ENCODE assay signal across 8 cellular contexts in genomic region chr17:42519546-42520444, GRCh38. TPM values are rescaled to one million over a fixed set of nuclear protein-coding genes. Genes with fewer than 3 reads are reported as not detected.
DNase-seq lines count a peak whose midpoint lies in the region; ATAC-seq and TF ChIP-seq lines count a peak whose summit lies in the region.

No MANE protein-coding gene starts in this region.

- DNase-seq in HCT116 (ENCODE audit: low read depth, low spot score) (peak; percentile 92), astrocyte of the cerebellum (ENCODE audit: low read depth) (peak; percentile 99), right atrium auricular region (ENCODE audit: low spot score) (peak; percentile 97), cortex of kidney (lab: John Stamatoyannopoulos, UW) (no peak), NOMO-1 treated with dmso at 0.1 percent for 144 hours (lab: John Stamatoyannopoulos, UW; ENCODE audit: unreplicated experiment) (no peak), NCI-H69 (lab: John Stamatoyannopoulos, UW) (no peak)
- no peak for DNase-seq in stimulated activated CD4-positive, alpha-beta T cell treated with anti-CD3 and anti-CD28 coated beads, Interleukin-1b, Interleukin-23, amount 100 ng/mL, for 48 hours

- H2AFZ ChIP-seq in HCT116 (ENCODE audit: low read depth, low read length, poor library complexity, severe bottlenecking) = no peak overlapping the region

- POLR2A ChIA-PET in HCT116 (lab: Charles Lee) = interaction anchor here (1.7 to 4.6 kb wide), 5 partner anchors 7 to 110 kb away, joined by 5 to 28 read pairs (median 7); partner anchors contain the start of genes CAVIN1 and NAGLU

- H3K9me2 ChIP-seq in HCT116 (ENCODE audit: insufficient read depth) = no peaks in the 10 kb centered on the region

- CTCF ChIA-PET in HCT116 (lab: Charles Lee) = interaction anchor here (0.6 to 2.6 kb wide), 7 partner anchors 7 to 198 kb away, joined by 3 to 22 read pairs (median 5); no protein-coding TSS in a partner anchor

- RAD21 ChIA-PET in HCT116 (lab: Charles Lee; ENCODE audit: low non-redundant PET in 1 of 2, low total read pairs in 2 of 2, uncharacterized antibody in 2 of 2, unreplicated experiment in 2 of 2) = interaction anchor here (0.6 to 1.5 kb wide), 4 partner anchors 8 to 796 kb away, joined by 3 to 5 read pairs (median 4); no protein-coding TSS in a partner anchor

- H3K27me3 ChIP-seq in HCT116 (ENCODE audit: insufficient read depth, low read length) (no peaks in the 10 kb centered on the region), right atrium auricular region (no peaks in the 10 kb centered on the region), rectal smooth muscle tissue (ENCODE audit: control insufficient read depth, insufficient read depth, low read length) (no peaks in the 10 kb centered on the region)

- H3K9me3 ChIP-seq in HCT116 (ENCODE audit: control insufficient read depth in 1 of 2, insufficient read depth in 1 of 2, low read depth in 1 of 2, low read length in 2 of 2) = no peaks in the 10 kb centered on the region
- H3K9me3 ChIP-seq in right atrium auricular region = no peaks in the 10 kb centered on the region

- peak; percentile 73 for ATAC-seq in HCT116

- TF ChIP-seq CTCF in HCT116 (IDR thresholded peaks at IDR 0.05 in 2 of 3, conservative IDR thresholded peaks at IDR 0.05 in 1 of 3; ENCODE audit: borderline replicate concordance in 1 of 3, insufficient read depth in 1 of 3, low read depth in 2 of 3, low read length in 2 of 3) (no peak), astrocyte of the cerebellum (IDR thresholded peaks at IDR 0.05; ENCODE audit: low read depth, low read length, missing control alignments) (no peak), right atrium auricular region (IDR thresholded peaks at IDR 0.05) (no peak)

- H3K79me2 ChIP-seq in HCT116 (ENCODE audit: insufficient read depth, low read length) = no peaks in the 10 kb centered on the region

- TF ChIP-seq POLR2A in HCT116 (IDR thresholded peaks at IDR 0.05; ENCODE audit: borderline replicate concordance, extremely low read depth, insufficient read depth, insufficient read length) = no peak

- H3K4me3 ChIP-seq in HCT116 (replicated peaks in 1 of 2; ENCODE audit: low read depth in 1 of 2, low read length in 2 of 2) (peak overlapping the region; percentile 2 to 35; a peak in 2 of 4 replicates), astrocyte of the cerebellum (ENCODE audit: low read depth, low read length) (no peak overlapping the region), right atrium auricular region (no peak overlapping the region), rectal smooth muscle tissue (ENCODE audit: low read length) (peak overlapping the region; percentile 11)

- H3K4me1 ChIP-seq in HCT116 (ENCODE audit: control insufficient read depth in 1 of 2, insufficient read depth in 2 of 2, low read length in 2 of 2) (peaks cover 39 to 63% of the 10 kb centered on the region in 2 experiments), right atrium auricular region (peaks cover 4 to 75% of the 10 kb centered on the region in 2 donors), rectal smooth muscle tissue (ENCODE audit: control insufficient read depth, insufficient read depth, low read length) (peaks cover 59% of the 10 kb centered on the region)

- BruUV-seq in HCT116 (replicated peaks; lab: Mats Ljungman, UMichigan) = TSS peak; percentile 68

- H3K4me2 ChIP-seq in HCT116 (ENCODE audit: low read length) = peak overlapping the region; percentile 78

- intact Hi-C loops in HCT116 (cut with micrococcal nuclease) = loop anchor here (5.0 to 10.0 kb wide), 2 partner anchors 112 to 495 kb away; partner anchors contain the start of gene NKIRAS2

- peaks cover 3 to 5% of the 10 kb centered on the region in 2 experiments; a peak in 2 of 4 replicates for H3K36me3 ChIP-seq in HCT116 (ENCODE audit: control insufficient read depth in 1 of 2, insufficient read depth in 2 of 2, low read length in 2 of 2)
- peaks cover 3% of the 10 kb centered on the region for H3K36me3 ChIP-seq in right atrium auricular region
- peaks cover 9% of the 10 kb centered on the region for H3K36me3 ChIP-seq in rectal smooth muscle tissue (ENCODE audit: control insufficient read depth, insufficient read depth, low read length)

- in situ Hi-C loops in astrocyte of the cerebellum (cut with HindIII; ENCODE audit: low sequenced_read_pairs) = loop anchor here (5.0 to 10.0 kb wide), 2 partner anchors 97 to 205 kb away; partner anchors contain the start of gene CAVIN1

- peak overlapping the region; percentile 93 for H3K27ac ChIP-seq in HCT116 (ENCODE audit: low read depth, low read length)
- peak overlapping the region; percentile 91 to 98 for H3K27ac ChIP-seq in right atrium auricular region
- H3K27ac ChIP-seq in rectal smooth muscle tissue (ENCODE audit: low read depth, low read length) = peak overlapping the region; percentile 97

- TF ChIP-seq RAD21 in HCT116 (IDR thresholded peaks at IDR 0.05; ENCODE audit: low read depth) = no peak

- H3K9ac ChIP-seq in HCT116 (ENCODE audit: low read length) (peak overlapping the region; percentile 63), rectal smooth muscle tissue (ENCODE audit: low read length) (no peak overlapping the region)

- H4K20me1 ChIP-seq in HCT116 (ENCODE audit: insufficient read depth) = no peaks in the 10 kb centered on the region

TF ChIP-seq in HCT116, 20 proteins besides CTCF, POLR2A, EP300 and RAD21 (continues in another document):
- peak; percentile 72; the same call in 1 of the 2 replicates for TF ChIP-seq CBX3 (IDR thresholded peaks at IDR 0.05; ENCODE audit: low read depth)
- peak; percentile 49; the same call in 1 of the 2 replicates for TF ChIP-seq EGR1 (IDR thresholded peaks at IDR 0.05; ENCODE audit: low read depth)
- TF ChIP-seq ZBTB33 (IDR thresholded peaks at IDR 0.05; ENCODE audit: extremely low read depth, insufficient replicate concordance, low read length) = no peak
- TF ChIP-seq REST (IDR thresholded peaks at IDR 0.05; ENCODE audit: low read depth) = no peak
- TF ChIP-seq EZH2phosphoT487 (IDR thresholded peaks at IDR 0.05; ENCODE audit: borderline replicate concordance) = no peak
- TF ChIP-seq JUND (IDR thresholded peaks at IDR 0.05) = peak; percentile 94
- TF ChIP-seq ZNF274 (IDR thresholded peaks at IDR 0.05; ENCODE audit: low read depth, low read length) = no peak
- TF ChIP-seq POLR2AphosphoS5 (IDR thresholded peaks at IDR 0.05; ENCODE audit: low read depth, low read length) = peak; percentile 70
- TF ChIP-seq YY1 (IDR thresholded peaks at IDR 0.05; ENCODE audit: extremely low read depth, insufficient replicate concordance, low read depth, low read length) = peak; percentile 64
- peak; percentile 79 for TF ChIP-seq TCF7L2 (IDR thresholded peaks at IDR 0.05; ENCODE audit: borderline replicate concordance, extremely low read depth, insufficient read depth, insufficient read length)

RNA-seq across cellular contexts. Expression of gene NAGLU, which starts 16.2 kb away (rescaled TPM):
- 17.7 TPM for total RNA-seq in HCT116 (2021; ENCODE audit: unreplicated experiment)
- polyA plus RNA-seq in HCT116 (2012) = 10.5 and 11.0 TPM in 2 replicates
- total RNA-seq in right atrium auricular region = 10 to 100 TPM; 19.6 to 22.1 TPM

RNA-seq across cellular contexts. Expression of gene HSD17B1, which starts 32.9 kb away (rescaled TPM):
- 1.4 TPM for total RNA-seq in HCT116 (2021; ENCODE audit: unreplicated experiment)
- 1.6 and 1.8 TPM in 2 replicates for polyA plus RNA-seq in HCT116 (2012)
- under 1 TPM; 0.39 to 0.78 TPM for total RNA-seq in right atrium auricular region

RNA-seq across cellular contexts. Expression of gene COASY, which starts 42.2 kb away (rescaled TPM):
- 137 TPM for total RNA-seq in HCT116 (2021; ENCODE audit: unreplicated experiment)
- 108 and 113 TPM in 2 replicates for polyA plus RNA-seq in HCT116 (2012)
- 10 to 100 TPM; 18.1 to 19.0 TPM for total RNA-seq in right atrium auricular region

RNA-seq across cellular contexts. Expression of gene MLX, which starts 47.1 kb away (rescaled TPM):
- total RNA-seq in HCT116 (2021; ENCODE audit: unreplicated experiment) = 47.9 TPM
- 51.7 and 52.4 TPM in 2 replicates for polyA plus RNA-seq in HCT116 (2012)
- total RNA-seq in right atrium auricular region = 10 to 100 TPM; 40.1 to 63.6 TPM

RNA-seq across cellular contexts. Expression of gene PSMC3IP, which starts 57.7 kb away (rescaled TPM):
- total RNA-seq in HCT116 (2021; ENCODE audit: unreplicated experiment) = 24.3 TPM
- 15.4 and 18.2 TPM in 2 replicates for polyA plus RNA-seq in HCT116 (2012)
- 1 to 10 TPM; 1.2 to 1.6 TPM for total RNA-seq in right atrium auricular region

Comparison
In these comparisons a context has a peak if more than half of its experiments do, and no peak if none do; other contexts are left out.
1. DNase-seq: peak in HCT116 (single experiment), astrocyte of the cerebellum (single experiment) and right atrium auricular region (single experiment); none in cortex of kidney (single experiment), NOMO-1 treated with dmso at 0.1 percent for 144 hours (single experiment), stimulated activated CD4-positive, alpha-beta T cell treated with anti-CD3 and anti-CD28 coated beads, Interleukin-1b, Interleukin-23, amount 100 ng/mL, for 48 hours (single experiment) and NCI-H69 (single experiment).
2. H3K4me3 ChIP-seq: peak in HCT116 (2 of 2) and rectal smooth muscle tissue (single experiment); none in astrocyte of the cerebellum (single experiment) and right atrium auricular region (0 of 2).
3. Peak in every context shown above with its lines, with median percentiles within 50 percentile points of each other: H3K27ac ChIP-seq.